ENCODE assay signal across 8 cellular contexts in the genomic region with DNA sequence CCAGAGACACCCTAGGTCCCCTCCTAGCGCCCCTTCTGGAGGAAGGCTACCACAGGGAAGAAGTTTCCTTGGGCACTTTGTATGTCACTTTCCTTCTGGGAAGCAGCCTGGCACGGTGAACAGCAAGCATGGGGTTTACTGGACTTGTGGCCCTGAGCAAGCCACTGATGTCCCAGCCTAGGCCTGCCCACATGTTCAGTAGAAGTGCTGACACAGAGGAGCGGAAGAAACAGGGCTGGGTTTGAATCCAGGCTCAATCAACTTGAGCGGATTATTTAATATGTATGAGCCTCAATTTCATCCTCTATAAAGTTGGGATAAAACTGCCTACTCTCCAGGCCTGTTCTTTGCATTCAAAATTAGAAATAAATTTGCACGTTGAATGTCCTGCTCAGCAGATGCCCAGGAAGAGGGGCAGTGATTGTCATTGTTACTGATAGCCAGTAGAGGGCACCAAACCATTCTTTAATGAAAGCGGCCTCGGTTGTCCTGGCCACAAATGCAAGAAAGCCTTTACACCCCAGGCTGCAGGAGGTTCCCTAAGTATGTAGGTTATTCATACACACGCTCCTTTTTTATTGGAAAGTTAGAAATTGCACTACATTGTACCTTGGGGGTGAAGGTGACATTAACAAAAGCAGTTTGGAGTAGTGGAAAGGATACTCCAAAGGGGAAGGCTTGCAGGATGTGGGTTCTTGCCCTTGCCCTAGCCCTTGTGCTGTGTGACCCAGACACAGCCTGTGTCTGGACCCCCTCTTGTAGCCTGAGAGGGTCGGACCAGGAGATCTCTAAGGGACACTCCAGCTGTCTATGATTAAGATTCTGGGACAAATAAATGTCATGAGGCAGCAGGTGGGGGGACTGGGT. TPM values are rescaled to one million over a fixed set of nuclear protein-coding genes. Genes with fewer than 3 reads are reported as not detected.
A peak's percentile ranks its signal among the peaks of the same experiment; 100 is the strongest.
DNase-seq lines count a peak whose midpoint lies in the region; ATAC-seq and TF ChIP-seq lines count a peak whose summit lies in the region.

No MANE protein-coding gene starts in this region.

- no peak overlapping the region for H3K4me2 ChIP-seq in hepatocyte

- peak; percentile 73 for TF ChIP-seq CTCF in astrocyte of the spinal cord (IDR thresholded peaks at IDR 0.05; ENCODE audit: low read depth, low read length)
- TF ChIP-seq CTCF in hepatocyte (IDR thresholded peaks at IDR 0.05; ENCODE audit: poor library complexity): peak; percentile 78
- TF ChIP-seq CTCF in sigmoid colon (IDR thresholded peaks at IDR 0.05): peak; percentile 58 to 83 (median 69)

- ATAC-seq in GM21723 (IDR thresholded peaks at IDR 0.05; ENCODE audit: unreplicated experiment) (peak; percentile 79), HG03039 (IDR thresholded peaks at IDR 0.05; ENCODE audit: unreplicated experiment) (no peak)

- no peaks in the 10 kb centered on the region for H4K20me1 ChIP-seq in hepatocyte (ENCODE audit: insufficient read depth, poor library complexity, severe bottlenecking)

- H3K27ac ChIP-seq in hepatocyte (no peak overlapping the region), sigmoid colon (no peak overlapping the region)

- DNase-seq in DMS 273 treated with DMSO at 0.1 percent for 48 hours (lab: John Stamatoyannopoulos, UW) (peak; percentile 10), NCI-H128 (lab: John Stamatoyannopoulos, UW; ENCODE audit: unreplicated experiment) (peak; percentile 27), SKM-1 treated with dmso at 0.1 percent for 144 hours (lab: John Stamatoyannopoulos, UW; ENCODE audit: unreplicated experiment) (peak; percentile 33), astrocyte of the spinal cord (ENCODE audit: low read depth, low spot score) (peak; percentile 70), hepatocyte (ENCODE audit: low spot score) (peak; percentile 87), sigmoid colon (no peak)

- H3K36me3 ChIP-seq in hepatocyte (replicated peaks; ENCODE audit: insufficient read depth, low read depth): no peaks in the 10 kb centered on the region
- H3K36me3 ChIP-seq in sigmoid colon: no peaks in the 10 kb centered on the region

- no peak overlapping the region for H2AFZ ChIP-seq in hepatocyte

- intact Hi-C loops in sigmoid colon (cut with DNase I): loop anchor here (1.0 kb wide), 1 partner anchor 190 kb away; no protein-coding TSS in a partner anchor

- TF ChIP-seq EP300 in sigmoid colon (IDR thresholded peaks at IDR 0.05): no peak

- H3K4me1 ChIP-seq in hepatocyte (ENCODE audit: insufficient read depth) (no peaks in the 10 kb centered on the region), sigmoid colon (peaks cover 0 to 7% (median 0%) of the 10 kb centered on the region in 4 donors)

- in situ Hi-C loops in astrocyte of the spinal cord (cut with HindIII; ENCODE audit: low sequenced_read_pairs): no loop called here

- H3K9me2 ChIP-seq in hepatocyte (replicated peaks; ENCODE audit: insufficient read depth): no peaks in the 10 kb centered on the region

- H3K4me3 ChIP-seq in astrocyte of the spinal cord (ENCODE audit: low read depth, low read length) (no peak overlapping the region), hepatocyte (no peak overlapping the region), sigmoid colon (no peak overlapping the region)

- no peaks in the 10 kb centered on the region for H3K79me2 ChIP-seq in hepatocyte

- H3K9me3 ChIP-seq in hepatocyte (ENCODE audit: low read depth): no peaks in the 10 kb centered on the region
- no peaks in the 10 kb centered on the region for H3K9me3 ChIP-seq in sigmoid colon

- 26% methylated on average over 9 of the region's 9 CpGs for WGBS in hepatocyte (ENCODE audit: low lambda C conversion rate, missing lambda C conversion rate)
- WGBS in sigmoid colon, 2 donors: 24 to 26% methylated on average over 9 of the region's 9 CpGs

- no peak for TF ChIP-seq POLR2A in sigmoid colon (IDR thresholded peaks at IDR 0.05)

- H3K27me3 ChIP-seq in hepatocyte (no peaks in the 10 kb centered on the region), sigmoid colon (peaks cover 2 to 7% (median 6%) of the 10 kb centered on the region in 3 donors)

RNA-seq across cellular contexts. Expression of gene XPA, which starts 13.4 kb away (rescaled TPM):
- 7.7 and 12.6 TPM in 2 replicates for total RNA-seq in hepatocyte
- polyA plus RNA-seq in hepatocyte: 18.5 and 18.6 TPM in 2 replicates
- total RNA-seq in sigmoid colon: 10 to 100 TPM; 21.7 to 33.2 (median 31.2) TPM
- polyA plus RNA-seq in sigmoid colon: 10 to 100 TPM in 2 of 3 donors, 1 to 10 TPM in 1; 8.8 to 16.2 (median 12.5) TPM
